ENCODE assay signal across 8 cellular contexts in the genomic region with DNA sequence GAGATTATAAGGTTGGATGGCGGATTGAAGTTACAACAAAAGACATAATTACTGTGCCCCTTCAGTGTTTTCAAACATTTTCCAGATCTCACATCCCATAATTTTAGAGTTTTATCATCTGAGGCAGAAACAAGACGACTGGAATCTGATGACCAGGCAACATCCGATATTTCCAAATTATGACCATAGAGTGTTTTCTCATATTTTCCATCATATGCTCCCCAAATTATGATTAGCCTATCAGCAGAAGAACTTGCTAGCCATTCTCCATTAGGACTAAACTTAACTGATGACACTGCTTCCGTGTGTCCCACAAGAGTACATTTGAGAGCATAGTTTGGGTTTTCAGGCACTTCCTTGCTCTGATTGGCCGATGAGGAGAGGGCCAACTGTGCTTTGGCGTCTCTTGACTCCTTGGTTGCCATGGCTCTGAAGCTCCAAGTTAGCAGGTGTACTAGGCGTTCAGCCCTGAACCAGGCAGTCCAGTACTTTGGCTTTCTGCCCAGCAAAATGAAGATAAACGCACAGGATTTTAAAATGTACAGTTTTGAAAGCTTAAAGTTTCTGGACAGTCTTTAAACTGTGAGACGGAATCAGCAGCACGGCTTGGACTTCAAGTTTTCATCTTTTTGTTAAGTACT. TPM values are rescaled to one million over a fixed set of nuclear protein-coding genes. Genes with fewer than 3 reads are reported as not detected.
DNase-seq lines count a peak whose midpoint lies in the region; ATAC-seq and TF ChIP-seq lines count a peak whose summit lies in the region.

No MANE protein-coding gene starts in this region.

- peak overlapping the region; percentile 92 for H2AFZ ChIP-seq in IMR-90 (replicated peaks; ENCODE audit: low read length, poor library complexity)

- H3K27me3 Mint-ChIP-seq in Caco-2 (ENCODE audit: insufficient read depth, unreplicated experiment), result no peaks in the 10 kb centered on the region
- H3K27me3 Mint-ChIP-seq in activated T-helper 17 cell treated with anti-CD3 and anti-CD28 coated beads, Interleukin-2, amount 50 U/mL, for 72 hours, result no peaks in the 10 kb centered on the region
- H3K27me3 Mint-ChIP-seq in progenitor cell of endocrine pancreas, result no peaks in the 10 kb centered on the region

- H3K4me2 ChIP-seq in IMR-90 (ENCODE audit: low read depth, low read length), result peak overlapping the region; percentile 93

- H3K27ac Mint-ChIP-seq in Caco-2 (ENCODE audit: unreplicated experiment) (peak overlapping the region; percentile 94), progenitor cell of endocrine pancreas (peak overlapping the region; percentile 98)
- peak overlapping the region; percentile 99 for H3K27ac Mint-ChIP-seq in activated T-helper 17 cell treated with anti-CD3 and anti-CD28 coated beads, Interleukin-2, amount 50 U/mL, for 72 hours

- no peak for TF ChIP-seq POLR2A in IMR-90 (IDR thresholded peaks at IDR 0.05; ENCODE audit: low read depth, low read length)

- peak overlapping the region; percentile 25 for H3K23ac ChIP-seq in IMR-90 (ENCODE audit: low read depth, low read length)

- dilution Hi-C loops in IMR-90 (cut with HindIII; ENCODE audit: low sequenced_read_pairs, unreplicated experiment), result no loop called here

- peak overlapping the region; percentile 59 for H2AK5ac ChIP-seq in IMR-90 (ENCODE audit: low read depth, low read length)

- no peak for TF ChIP-seq RAD21 in IMR-90 (IDR thresholded peaks at IDR 0.05; ENCODE audit: low read length)

- H3K4me1 Mint-ChIP-seq in Caco-2 (ENCODE audit: low read depth, unreplicated experiment) (peaks cover 12% of the 10 kb centered on the region), progenitor cell of endocrine pancreas (ENCODE audit: low read depth) (peaks cover 18% of the 10 kb centered on the region)
- H3K4me1 Mint-ChIP-seq in activated T-helper 17 cell treated with anti-CD3 and anti-CD28 coated beads, Interleukin-2, amount 50 U/mL, for 72 hours, result peaks cover 34% of the 10 kb centered on the region

- H4K20me1 ChIP-seq in IMR-90 (ENCODE audit: insufficient read depth, low read length), result no peaks in the 10 kb centered on the region

- peak overlapping the region; percentile 39 for H3K27ac ChIP-seq in IMR-90 (ENCODE audit: insufficient read depth, low read length)

- POLR2A ChIA-PET in Caco-2 (lab: Charles Lee) (interaction anchor here (0.5 to 1.9 kb wide), 3 partner anchors 26 to 572 kb away, joined by 3 to 19 read pairs (median 3); a partner anchor contains a TSS), IMR-90 (lab: Charles Lee; ENCODE audit: unreplicated experiment) (no interaction called here)

- DNase-seq in Caco-2 (peak; percentile 51 to 53), IMR-90 (peak; percentile 55), glomerular visceral epithelial cell (ENCODE audit: extremely low spot score) (peak; percentile 52), progenitor cell of endocrine pancreas (ENCODE audit: low spot score, unreplicated experiment) (no peak), NCI-H1092 treated with DMSO at 0.1 percent for 48 hours (lab: John Stamatoyannopoulos, UW) (no peak), DMS53 (lab: John Stamatoyannopoulos, UW) (no peak)

- TF ChIP-seq CTCF in Caco-2 (IDR thresholded peaks at IDR 0.05; ENCODE audit: insufficient read depth in 1 of 2, low read depth in 1 of 2, low read length in 1 of 2, severe bottlenecking in 1 of 2, unreplicated experiment in 1 of 2) (no peak), IMR-90 (conservative IDR thresholded peaks at IDR 0.05; ENCODE audit: low read depth, low read length) (no peak), progenitor cell of endocrine pancreas (IDR thresholded peaks at IDR 0.05; ENCODE audit: unreplicated experiment) (no peak)

- H3K9me3 Mint-ChIP-seq in Caco-2 (ENCODE audit: unreplicated experiment) (no peaks in the 10 kb centered on the region), progenitor cell of endocrine pancreas (ENCODE audit: low read depth) (no peaks in the 10 kb centered on the region)
- no peaks in the 10 kb centered on the region for H3K9me3 Mint-ChIP-seq in activated T-helper 17 cell treated with anti-CD3 and anti-CD28 coated beads, Interleukin-2, amount 50 U/mL, for 72 hours

- intact Hi-C loops in Caco-2 (cut with micrococcal nuclease; ENCODE audit: unreplicated experiment) (no loop called here), IMR-90 (cut with micrococcal nuclease) (no loop called here)

- CTCF ChIA-PET in Caco-2 (lab: Charles Lee) (interaction anchor here (0.7 to 1.9 kb wide), 4 partner anchors 21 to 264 kb away, joined by 3 to 8 read pairs (median 3); a partner anchor contains a TSS), IMR-90 (lab: Yijun Ruan, JAX) (no interaction called here)

- H2BK120ac ChIP-seq in IMR-90 (ENCODE audit: low read depth, low read length), result no peak overlapping the region

- ATAC-seq in GM21529 (IDR thresholded peaks at IDR 0.05; ENCODE audit: unreplicated experiment), result peak; percentile 64
- ATAC-seq in IMR-90 (ENCODE audit: low read depth), result peak; percentile 30
- peak; percentile 73 for ATAC-seq in activated T-helper 17 cell treated with anti-CD3 and anti-CD28 coated beads, Interleukin-2, amount 50 U/mL, for 72 hours (replicated peaks)

- in situ Hi-C loops in IMR-90 (cut with MboI; ENCODE audit: low sequenced_read_pairs), result no loop called here

- peak overlapping the region; percentile 83 for H2AK9ac ChIP-seq in IMR-90 (replicated peaks; ENCODE audit: low read depth, low read length, poor library complexity)

- H3K9me3 ChIP-seq in Caco-2 (no peaks in the 10 kb centered on the region), IMR-90 (ENCODE audit: control insufficient read depth, insufficient read depth, low read length) (no peaks in the 10 kb centered on the region)

- peaks cover 24 to 47% of the 10 kb centered on the region in 2 experiments for H3K79me1 ChIP-seq in IMR-90 (ENCODE audit: low read depth in 1 of 2, low read length in 2 of 2)

- peak overlapping the region; percentile 96 for H3K4me3 Mint-ChIP-seq in Caco-2 (ENCODE audit: unreplicated experiment)
- peak overlapping the region; percentile 97 for H3K4me3 Mint-ChIP-seq in activated T-helper 17 cell treated with anti-CD3 and anti-CD28 coated beads, Interleukin-2, amount 50 U/mL, for 72 hours
- H3K4me3 Mint-ChIP-seq in progenitor cell of endocrine pancreas (ENCODE audit: low read depth), result peak overlapping the region; percentile 91

- BruUV-seq in Caco-2 (replicated peaks; lab: Mats Ljungman, UMichigan) (TSS peak; percentile 74), IMR-90 (replicated peaks; lab: Mats Ljungman, UMichigan) (no TSS peak)

- H4K8ac ChIP-seq in IMR-90 (ENCODE audit: low read depth in 2 of 2, low read length in 2 of 2), result peak overlapping the region; percentile 36 to 90

- H2BK15ac ChIP-seq in IMR-90 (ENCODE audit: low read depth, low read length), result no peak overlapping the region

- peak overlapping the region; percentile 49; the same call in 1 of the 2 replicates for H3K56ac ChIP-seq in IMR-90 (ENCODE audit: extremely low read depth, insufficient read depth, low read length)

- H3K4ac ChIP-seq in IMR-90 (ENCODE audit: low read depth, low read length), result peak overlapping the region; percentile 68

- H3K36me3 ChIP-seq in Caco-2 (ENCODE audit: control insufficient read depth, insufficient read depth, low read length) (no peaks in the 10 kb centered on the region; the same call in 1 of the 2 replicates), IMR-90 (ENCODE audit: control insufficient read depth, insufficient read depth, low read length) (0 out of 2 replicates have a peak, but pooled peaks cover under 1% of the 10 kb centered on the region)

- peaks cover 34% of the 10 kb centered on the region for H3K36me3 Mint-ChIP-seq in Caco-2 (ENCODE audit: insufficient read depth, unreplicated experiment)
- H3K36me3 Mint-ChIP-seq in activated T-helper 17 cell treated with anti-CD3 and anti-CD28 coated beads, Interleukin-2, amount 50 U/mL, for 72 hours (ENCODE audit: low read depth), result peaks cover 83% of the 10 kb centered on the region
- peaks cover 6% of the 10 kb centered on the region for H3K36me3 Mint-ChIP-seq in progenitor cell of endocrine pancreas (ENCODE audit: insufficient read depth)

- H2BK5ac ChIP-seq in IMR-90 (ENCODE audit: low read depth, low read length, poor library complexity, severe bottlenecking), result peak overlapping the region; percentile 51

- no peak overlapping the region for H3K18ac ChIP-seq in IMR-90 (ENCODE audit: low read depth, low read length)

- H3K9me1 ChIP-seq in IMR-90 (ENCODE audit: insufficient read depth, low read length), result peaks cover 3% of the 10 kb centered on the region

- no peaks in the 10 kb centered on the region; the same call in 1 of the 2 replicates for H3K4me1 ChIP-seq in Caco-2
- peaks cover 2% of the 10 kb centered on the region for H3K4me1 ChIP-seq in IMR-90 (ENCODE audit: control insufficient read depth, insufficient read depth, low read length)

- H4K5ac ChIP-seq in IMR-90 (ENCODE audit: low read depth, low read length), result peak overlapping the region; percentile 54

- peak overlapping the region; percentile 71 for H3K4me3 ChIP-seq in Caco-2 (ENCODE audit: low read depth, low read length)
- H3K4me3 ChIP-seq in IMR-90 (ENCODE audit: insufficient read depth, low read depth, low read length), result peak overlapping the region; percentile 68

- H3K27me3 ChIP-seq in Caco-2 (replicated peaks; ENCODE audit: control insufficient read depth, insufficient read depth, low read length), result no peaks in the 10 kb centered on the region
- no peaks in the 10 kb centered on the region for H3K27me3 ChIP-seq in IMR-90 (ENCODE audit: control insufficient read depth, insufficient read depth, low read length)

- H4K91ac ChIP-seq in IMR-90 (ENCODE audit: insufficient read depth, low read depth, low read length), result peak overlapping the region; percentile 68

- WGBS in IMR-90 (ENCODE audit: extremely low coverage in 2 of 2, insufficient read length in 1 of 2), 2 experiments, result 17% methylated on average over 8 of the region's 10 CpGs; no CpG with 5 or more reads in 1 of the 2 experiments

- H3K9ac ChIP-seq in IMR-90 (ENCODE audit: low read depth, low read length), result peak overlapping the region; percentile 67

- no peak overlapping the region for H2BK20ac ChIP-seq in IMR-90 (ENCODE audit: low read depth, low read length)

- H3K14ac ChIP-seq in IMR-90 (replicated peaks; ENCODE audit: low read depth, low read length), result peak overlapping the region; percentile 81

RNA-seq across cellular contexts. Expression of a gene that starts 0.6 kb away (rescaled TPM):
- total RNA-seq in Caco-2 (2022) (4.4 and 4.7 TPM in 2 replicates), IMR-90 (2012; rRNA removed) (5.6 and 9.2 TPM in 2 replicates), progenitor cell of endocrine pancreas (6.6 and 7.5 TPM in 2 replicates)
- polyA plus RNA-seq in IMR-90 (2012; rRNA removed), result 2.3 and 3.1 TPM in 2 replicates
- polyA plus RNA-seq in IMR-90 (2012; cell fraction: cytosol; rRNA removed), result 0.48 TPM in 2 replicates
- 0.33 and 1.4 TPM in 2 replicates for polyA plus RNA-seq in IMR-90 (2012; cell fraction: nucleus; rRNA removed; ENCODE audit: low replicate concordance)
- total RNA-seq in activated T-helper 17 cell treated with anti-CD3 and anti-CD28 coated beads, Interleukin-2, amount 50 U/mL, for 72 hours, result 1 to 10 TPM; 2.3 to 4.0 TPM

RNA-seq across cellular contexts. Expression of a gene that starts 31.2 kb away (rescaled TPM):
- total RNA-seq in Caco-2 (2022), result 35.8 and 37.4 TPM in 2 replicates
- 28.9 and 33.9 TPM in 2 replicates for total RNA-seq in IMR-90 (2012; rRNA removed)
- polyA plus RNA-seq in IMR-90 (2012; rRNA removed), result 66.5 and 66.8 TPM in 2 replicates
- polyA plus RNA-seq in IMR-90 (2012; cell fraction: cytosol; rRNA removed), result 26.0 and 29.3 TPM in 2 replicates
- 4.2 and 32.5 TPM in 2 replicates for polyA plus RNA-seq in IMR-90 (2012; cell fraction: nucleus; rRNA removed; ENCODE audit: low replicate concordance)
- total RNA-seq in activated T-helper 17 cell treated with anti-CD3 and anti-CD28 coated beads, Interleukin-2, amount 50 U/mL, for 72 hours, result 100 to 1,000 TPM; 113 to 179 TPM
- total RNA-seq in progenitor cell of endocrine pancreas, result 52.5 and 61.3 TPM in 2 replicates

RNA-seq across cellular contexts. Expression of a gene that starts 32.2 kb away (rescaled TPM):
- 85.2 and 86.2 TPM in 2 replicates for total RNA-seq in Caco-2 (2022)
- total RNA-seq in IMR-90 (2012; rRNA removed), result 10.0 and 65.8 TPM in 2 replicates
- 12.9 and 26.7 TPM in 2 replicates for polyA plus RNA-seq in IMR-90 (2012; rRNA removed)
- polyA plus RNA-seq in IMR-90 (2012; cell fraction: cytosol; rRNA removed), result 1.2 and 1.6 TPM in 2 replicates
- 0.75 and 9.4 TPM in 2 replicates for polyA plus RNA-seq in IMR-90 (2012; cell fraction: nucleus; rRNA removed; ENCODE audit: low replicate concordance)
- total RNA-seq in activated T-helper 17 cell treated with anti-CD3 and anti-CD28 coated beads, Interleukin-2, amount 50 U/mL, for 72 hours, result 10 to 100 TPM; 59.7 to 97.8 TPM
- total RNA-seq in progenitor cell of endocrine pancreas, result 53.5 and 55.4 TPM in 2 replicates

Comparison
In these comparisons a context has a peak if more than half of its experiments do, and no peak if none do; other contexts are left out.
1. DNase-seq: peak in Caco-2 (2 of 2), IMR-90 (single experiment) and glomerular visceral epithelial cell (single experiment); none in progenitor cell of endocrine pancreas (single experiment), NCI-H1092 treated with DMSO at 0.1 percent for 48 hours (single experiment) and DMS53 (single experiment).
2. Peak in every context shown above with its lines, with median percentiles within 50 percentile points of each other: H3K27ac Mint-ChIP-seq, H3K4me3 Mint-ChIP-seq and ATAC-seq.